ENCODE assay signal across 28 cellular contexts in the genomic region with DNA sequence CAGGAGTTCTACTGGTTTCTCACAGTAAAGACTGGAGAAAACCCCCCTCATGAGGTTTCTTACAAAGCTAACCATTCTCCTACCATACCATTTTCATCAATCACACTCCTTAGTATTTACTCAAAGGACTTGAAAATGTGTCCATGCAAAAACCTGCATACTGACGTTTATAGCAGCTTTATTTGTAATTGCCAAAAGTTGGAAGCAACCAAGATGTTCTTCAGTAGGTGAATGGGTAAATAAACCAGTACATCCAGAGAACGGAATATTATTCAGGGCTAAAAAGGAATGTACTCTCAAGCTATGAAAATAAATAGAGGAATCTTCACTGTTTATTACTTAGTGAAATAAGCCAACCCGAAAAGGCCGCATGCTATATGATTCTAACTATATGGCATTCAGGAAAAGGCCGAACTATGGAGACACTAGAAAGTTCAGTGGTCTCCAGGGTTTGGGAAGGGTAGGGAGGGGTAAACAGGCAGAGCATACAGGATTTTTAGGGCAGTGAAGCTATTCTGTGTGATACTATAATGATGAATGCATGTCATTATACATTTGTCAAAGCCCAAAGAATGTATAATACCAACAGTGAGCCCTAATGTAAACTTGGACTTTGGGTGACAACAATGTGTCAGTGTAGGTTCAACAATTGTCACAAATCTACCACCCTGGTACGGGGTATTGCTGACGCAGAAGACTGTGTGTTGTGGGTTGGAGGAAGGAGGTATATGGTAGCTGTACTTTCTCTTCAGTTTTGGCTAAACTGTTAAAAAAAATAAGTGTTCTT.
"Had no signal": no experiment of that assay in that cellular context is flagged by ENCODE, and none has a peak within 500 bp of the region (broad histone marks: within the 10 kb centered on the region; RNA-seq: fewer than 3 reads in every experiment).

No MANE protein-coding gene starts in this region.

- H3K4me1 Mint-ChIP-seq: naive B cell, neural crest cell had no signal

- H2AFZ ChIP-seq: parathyroid adenoma had no signal

- H3K27me3 ChIP-seq: gastrocnemius medialis, heart left ventricle, left lung, testis, tibial nerve, upper lobe of left lung had no signal

- H3K4me3 ChIP-seq: gastrocnemius medialis, heart left ventricle, left lung, mucosa of descending colon, smooth muscle cell, testis, tibial nerve, upper lobe of left lung had no signal

- H3K9me3 Mint-ChIP-seq: mesothelial cell of epicardium; naive B cell; natural killer cell treated with Interleukin-12 subunit alpha and Interleukin-12 subunit beta and Interleukin-15 and Interleukin-18, amount 100 ng/mL, for 72 hours; neural crest cell had no signal

- H3K4me3 Mint-ChIP-seq: mesothelial cell of epicardium; naive B cell; natural killer cell treated with Interleukin-12 subunit alpha and Interleukin-12 subunit beta and Interleukin-15 and Interleukin-18, amount 100 ng/mL, for 72 hours; neural crest cell had no signal

- H3K79me2 ChIP-seq: parathyroid adenoma had no signal

- FAIRE-seq: islet of Langerhans, urothelium cell line had no signal

- H3K27ac ChIP-seq: gastrocnemius medialis, left lung, parathyroid adenoma, testis, tibial nerve had no signal

- H3K9ac ChIP-seq: parathyroid adenoma had no signal

- H3K36me3 Mint-ChIP-seq: mesothelial cell of epicardium; natural killer cell treated with Interleukin-12 subunit alpha and Interleukin-12 subunit beta and Interleukin-15 and Interleukin-18, amount 100 ng/mL, for 72 hours had no signal

- H3K4me1 ChIP-seq: left lung, parathyroid adenoma, testis, tibial nerve had no signal

- DNase-seq: cortex of kidney; foreskin fibroblast; gastrocnemius medialis; heart left ventricle; hippocampal formation; left cardiac atrium; left lung; mesenchymal stem cell; mucosa of descending colon; naive B cell; stimulated activated CD4-positive, alpha-beta T cell treated with anti-CD3 and anti-CD28 coated beads, Interleukin-12 subunit alpha, Interleukin-12 subunit beta, amount 100 ng/mL, for 4 hours; stimulated activated CD4-positive, alpha-beta T cell treated with anti-CD3 and anti-CD28 coated beads, Interleukin-1b, Interleukin-23, amount 100 ng/mL, for 48 hours; stimulated activated CD4-positive, alpha-beta T cell treated with anti-CD3 and anti-CD28 coated beads, Interleukin-4, amount 100 ng/mL, for 1 hour; stimulated activated CD8-positive, alpha-beta memory T cell treated with anti-CD3 and anti-CD28 coated beads, Interleukin-4, amount 100 ng/mL, for 48 hours; stimulated activated naive CD4-positive, alpha-beta T cell; substantia nigra; testis; upper lobe of left lung had no signal

- ATAC-seq: gastrocnemius medialis; heart left ventricle; left cardiac atrium; left lung; mucosa of descending colon; natural killer cell treated with Interleukin-12 subunit alpha and Interleukin-12 subunit beta and Interleukin-15 and Interleukin-18, amount 100 ng/mL, for 72 hours; sciatic nerve had no signal

- H3K4me2 ChIP-seq: smooth muscle cell had no signal

- H3K27ac Mint-ChIP-seq: mesothelial cell of epicardium; natural killer cell treated with Interleukin-12 subunit alpha and Interleukin-12 subunit beta and Interleukin-15 and Interleukin-18, amount 100 ng/mL, for 72 hours; progenitor cell of endocrine pancreas had no signal

- H3K36me3 ChIP-seq: gastrocnemius medialis, heart left ventricle, left lung, tibial nerve, upper lobe of left lung had no signal

- H3K9me3 ChIP-seq: gastrocnemius medialis, heart left ventricle, left lung, mucosa of descending colon, testis, tibial nerve, upper lobe of left lung had no signal
